8 cellular contexts compared by ENCODE assay signal in the genomic region with DNA sequence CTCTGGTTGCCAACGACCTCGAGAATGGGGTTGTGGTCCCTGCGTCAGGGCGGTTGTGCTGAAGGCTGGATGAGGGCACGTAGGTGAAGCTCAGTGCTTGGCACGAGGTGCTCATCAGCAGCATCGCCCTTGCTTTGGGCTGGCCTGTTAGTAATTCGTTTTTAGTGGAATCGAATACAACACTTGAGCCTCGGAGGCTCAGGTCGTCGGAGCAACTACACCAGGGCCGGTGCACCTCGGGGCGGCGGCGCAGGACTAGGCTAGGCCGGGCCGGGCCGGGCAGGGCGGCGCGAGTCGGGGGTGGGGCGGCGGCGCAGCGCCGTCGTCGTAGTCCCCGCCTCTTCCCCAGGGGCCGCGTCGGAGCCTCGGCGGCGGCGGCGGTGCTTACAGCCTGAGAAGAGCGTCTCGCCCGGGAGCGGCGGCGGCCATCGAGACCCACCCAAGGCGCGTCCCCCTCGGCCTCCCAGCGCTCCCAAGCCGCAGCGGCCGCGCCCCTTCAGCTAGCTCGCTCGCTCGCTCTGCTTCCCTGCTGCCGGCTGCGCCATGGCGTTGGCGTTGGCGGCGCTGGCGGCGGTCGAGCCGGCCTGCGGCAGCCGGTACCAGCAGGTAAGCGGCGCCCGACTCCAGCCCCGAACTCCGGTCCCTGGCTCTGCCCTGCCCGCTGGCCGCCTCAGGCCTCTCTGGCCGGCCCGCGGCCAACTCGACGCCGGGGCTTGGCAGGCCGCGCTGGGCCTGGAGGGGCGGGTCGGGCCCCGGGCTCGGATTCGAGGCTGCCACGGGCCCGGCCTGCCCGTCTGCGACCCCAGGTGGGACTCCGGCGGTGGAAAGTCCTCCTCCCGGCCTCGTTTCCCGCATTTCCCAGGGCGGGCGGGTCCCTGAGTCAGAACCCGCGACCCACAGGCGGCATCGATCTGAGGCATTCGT. TPM values are rescaled to one million over a fixed set of nuclear protein-coding genes. Genes with fewer than 3 reads are reported as not detected.
A peak's percentile ranks its signal among the peaks of the same experiment; 100 is the strongest.
DNase-seq lines count a peak whose midpoint lies in the region; ATAC-seq, FAIRE-seq and TF ChIP-seq lines count a peak whose summit lies in the region.

A gene with protein sequence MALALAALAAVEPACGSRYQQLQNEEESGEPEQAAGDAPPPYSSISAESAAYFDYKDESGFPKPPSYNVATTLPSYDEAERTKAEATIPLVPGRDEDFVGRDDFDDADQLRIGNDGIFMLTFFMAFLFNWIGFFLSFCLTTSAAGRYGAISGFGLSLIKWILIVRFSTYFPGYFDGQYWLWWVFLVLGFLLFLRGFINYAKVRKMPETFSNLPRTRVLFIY (plus strand): TSS at position 348 of the 924 bp plus-strand sequence. CDS start 196 bp downstream, at position 544.

- TF ChIP-seq EP300 in HepG2 (IDR thresholded peaks at IDR 0.05; ENCODE audit: low read depth in 2 of 2, low read length in 2 of 2) (no peak), HepG2 (CRISPR knock-in tag; IDR thresholded peaks at IDR 0.05; ENCODE audit: borderline replicate concordance) (no peak)

- peak within 1 kb of the TSS; percentile 82 to 88 (median 87) for H3K4me3 ChIP-seq in HepG2 (replicated peaks in 1 of 3; ENCODE audit: insufficient read depth in 1 of 3, low read depth in 2 of 3, low read length in 3 of 3)

- H3K27me3 ChIP-seq in HepG2 (ENCODE audit: control insufficient read depth in 1 of 2, insufficient read depth in 2 of 2, low read length in 2 of 2) = peaks cover 0 to 14% of the 10 kb centered on the region in 2 experiments; a peak in 4 of 5 replicates

- H3K9ac ChIP-seq in HepG2 (ENCODE audit: insufficient read depth, low read depth, low read length) = peak within 1 kb of the TSS; percentile 85

- peak within 1 kb of the TSS; percentile 91 for H3K27ac Mint-ChIP-seq in dendritic cell treated with granulocyte-macrophage colony-stimulating factor and Interleukin-4, amounts not matched to agents 40 ng/mL and 50 ng/mL, for 4 days

- H3K79me2 ChIP-seq in HepG2 (ENCODE audit: insufficient read depth, low read length) = peaks cover 30% of the 10 kb centered on the region

- peak within 1 kb of the TSS; percentile 73 for H3K27ac ChIP-seq in HepG2 (ENCODE audit: extremely low read length, insufficient read depth, low read length)

- in situ Hi-C loops in HepG2 (cut with HindIII; ENCODE audit: extremely low pct_ligation_motif_present, low pct_unique_long_range_greater_than_20kb) = no loop called here

- peak; percentile 98 for ATAC-seq in GM18909 (IDR thresholded peaks at IDR 0.05; ENCODE audit: poor library complexity, unreplicated experiment)
- ATAC-seq in HG03139 (IDR thresholded peaks at IDR 0.05; ENCODE audit: unreplicated experiment) = peak; percentile 98
- ATAC-seq in HepG2 = peak; percentile 98

- H3K4me1 ChIP-seq in HepG2 (ENCODE audit: insufficient read depth, low read length) = peaks cover 26% of the 10 kb centered on the region

- H2AFZ ChIP-seq in HepG2 (ENCODE audit: low read length) = peak within 1 kb of the TSS; percentile 58

- intact Hi-C loops in dendritic cell treated with granulocyte-macrophage colony-stimulating factor and Interleukin-4, amounts not matched to agents 40 ng/mL and 50 ng/mL, for 4 days (cut with micrococcal nuclease) = no loop called here
- intact Hi-C loops in HepG2 (cut with micrococcal nuclease; ENCODE audit: unreplicated experiment) = loop anchor here (1.0 kb wide), 1 partner anchor 94 kb away; no protein-coding TSS in a partner anchor

- H3K4me2 ChIP-seq in HepG2 (ENCODE audit: low read depth, low read length) = peak within 1 kb of the TSS; percentile 87

- peaks cover 32% of the 10 kb centered on the region for H3K4me1 Mint-ChIP-seq in dendritic cell treated with granulocyte-macrophage colony-stimulating factor and Interleukin-4, amounts not matched to agents 40 ng/mL and 50 ng/mL, for 4 days (ENCODE audit: low read depth)

- TF ChIP-seq RAD21 in HepG2 (CRISPR knock-in tag; IDR thresholded peaks at IDR 0.05) = no peak; the same call in 1 of the 2 replicates

- POLR2A ChIA-PET in HepG2 (lab: Yijun Ruan, JAX) = interaction anchor here (1.0 kb wide), 1 partner anchor 216 kb away, joined by 3 read pairs; the partner anchor contains the start of gene SPRY4

- WGBS in HepG2 (ENCODE audit: low lambda C conversion rate) = under 1% methylated on average over 18 of the region's 106 CpGs

- CTCF ChIA-PET in HepG2 (lab: Yijun Ruan, JAX; ENCODE audit: low intra/inter-chr PET ratio, low total read pairs) = no interaction called here

- H3K36me3 ChIP-seq in HepG2 (replicated peaks in 1 of 2; ENCODE audit: control insufficient read depth in 1 of 2, insufficient read depth in 2 of 2, low read length in 2 of 2) = no peaks in the 10 kb centered on the region

- no TSS peak for BruUV-seq in HepG2 (replicated peaks; lab: Mats Ljungman, UMichigan)

- FAIRE-seq in HepG2 (lab: Jason Lieb, UNC) = no peak

- peaks cover 4% of the 10 kb centered on the region; the same call in 1 of the 2 replicates for H4K20me1 ChIP-seq in HepG2 (ENCODE audit: insufficient read depth, low read length)

- DNase-seq in AG09319 (ENCODE audit: extremely low read depth, low read depth) (peak; percentile 35), NCI-H510A treated with DMSO at 0.1 percent for 48 hours (lab: John Stamatoyannopoulos, UW) (peak; percentile 50), HepG2 (ENCODE audit: low spot score) (peak; percentile 54)
- peak; percentile 83 for DNase-seq in activated CD4-positive, alpha-beta T cell treated with anti-CD3 and anti-CD28 coated beads, Interleukin-2, amount 50 U/mL, for 1 hour
- DNase-seq in stimulated activated CD4-positive, alpha-beta T cell treated with anti-CD3 and anti-CD28 coated beads, Interleukin-2, amount 100 ng/mL, for 48 hours = peak; percentile 74 to 82

- H3K9me3 ChIP-seq in HepG2 (ENCODE audit: low read length) = no peaks in the 10 kb centered on the region

- TF ChIP-seq CTCF in AG09319 (IDR thresholded peaks at IDR 0.05; ENCODE audit: low read depth, low read length) = no peak
- peak; percentile 16; the same call in 1 of the 2 replicates for TF ChIP-seq CTCF in HepG2 (CRISPR knock-in tag; IDR thresholded peaks at IDR 0.05)

- peak within 1 kb of the TSS; percentile 95 for H3K4me3 Mint-ChIP-seq in dendritic cell treated with granulocyte-macrophage colony-stimulating factor and Interleukin-4, amounts not matched to agents 40 ng/mL and 50 ng/mL, for 4 days

- H3K27me3 Mint-ChIP-seq in dendritic cell treated with granulocyte-macrophage colony-stimulating factor and Interleukin-4, amounts not matched to agents 40 ng/mL and 50 ng/mL, for 4 days = no peaks in the 10 kb centered on the region

- peak; percentile 73 to 89 for TF ChIP-seq POLR2A in HepG2 (IDR thresholded peaks at IDR 0.05; ENCODE audit: insufficient read depth in 1 of 2, low read depth in 2 of 2, low read length in 2 of 2)

- H3K9me3 Mint-ChIP-seq in dendritic cell treated with granulocyte-macrophage colony-stimulating factor and Interleukin-4, amounts not matched to agents 40 ng/mL and 50 ng/mL, for 4 days = no peaks in the 10 kb centered on the region

- peaks cover 15% of the 10 kb centered on the region for H3K36me3 Mint-ChIP-seq in dendritic cell treated with granulocyte-macrophage colony-stimulating factor and Interleukin-4, amounts not matched to agents 40 ng/mL and 50 ng/mL, for 4 days (ENCODE audit: low read depth)

RNA-seq across cellular contexts. Expression of the gene that starts here (rescaled TPM):
- total RNA-seq in HepG2 (2016; rRNA removed; fragmentation: Illumina TruSeq; extraction: Trizol) = 11.9 and 15.7 TPM in 2 replicates
- total RNA-seq in HepG2 (2016; cell fraction: cytosol; rRNA removed; fragmentation: Illumina TruSeq; extraction: Trizol; ENCODE audit: low read depth) = 3.2 and 4.3 TPM in 2 replicates
- total RNA-seq in HepG2 (2016; cell fraction: insoluble cytoplasmic fraction; rRNA removed; fragmentation: Illumina TruSeq; extraction: Trizol) = 11.6 and 16.8 TPM in 2 replicates
- 7.2 and 8.1 TPM in 2 replicates for total RNA-seq in HepG2 (2016; cell fraction: membrane; rRNA removed; fragmentation: Illumina TruSeq; extraction: Trizol)
- total RNA-seq in HepG2 (2016; cell fraction: nucleus; rRNA removed; fragmentation: Illumina TruSeq; extraction: Trizol) = 14.9 and 18.8 TPM in 2 replicates
- 9.5 and 12.4 TPM in 2 replicates for polyA plus RNA-seq in HepG2 (2011; rRNA removed)
- 9.0 and 9.5 TPM in 2 replicates for polyA plus RNA-seq in HepG2 (2011; cell fraction: cytosol; rRNA removed)
- polyA plus RNA-seq in HepG2 (2011; cell fraction: nucleus; rRNA removed) = 4.3 and 4.9 TPM in 2 replicates
- 19.8 and 22.3 TPM in 2 replicates for polyA plus RNA-seq in HepG2 (2012)
- 3.2 TPM in 2 replicates for polyA plus RNA-seq in HepG2 (2016; cell fraction: cytosol; fragmentation: Illumina TruSeq; extraction: Trizol; ENCODE audit: low read depth)
- polyA plus RNA-seq in HepG2 (2016; cell fraction: insoluble cytoplasmic fraction; fragmentation: Illumina TruSeq; extraction: Trizol; ENCODE audit: low read depth) = 16.7 and 17.6 TPM in 2 replicates
- 6.9 and 7.0 TPM in 2 replicates for polyA plus RNA-seq in HepG2 (2016; cell fraction: membrane; fragmentation: Illumina TruSeq; extraction: Trizol; ENCODE audit: low read depth)
- 25.9 and 28.4 TPM in 2 replicates for polyA plus RNA-seq in HepG2 (2016; cell fraction: nucleus; fragmentation: Illumina TruSeq; extraction: Trizol; ENCODE audit: insufficient read depth, low read depth)
- polyA minus RNA-seq in HepG2 (2011; rRNA and poly(A)+ RNA removed; ENCODE audit: low replicate concordance) = 9.6 and 10.1 TPM in 2 replicates
- polyA minus RNA-seq in HepG2 (2011; cell fraction: cytosol; rRNA and poly(A)+ RNA removed) = 15.8 and 18.5 TPM in 2 replicates
- polyA minus RNA-seq in HepG2 (2011; cell fraction: nucleus; rRNA and poly(A)+ RNA removed) = 14.2 and 14.9 TPM in 2 replicates

Comparison
In these comparisons a context has a peak if more than half of its experiments do, and no peak if none do; other contexts are left out.
1. Peak in every context shown above with its lines: DNase-seq, ATAC-seq, H3K4me3 ChIP-seq and H3K27ac ChIP-seq.